ENCODE assay signal across 2 cellular contexts in the genomic region with DNA sequence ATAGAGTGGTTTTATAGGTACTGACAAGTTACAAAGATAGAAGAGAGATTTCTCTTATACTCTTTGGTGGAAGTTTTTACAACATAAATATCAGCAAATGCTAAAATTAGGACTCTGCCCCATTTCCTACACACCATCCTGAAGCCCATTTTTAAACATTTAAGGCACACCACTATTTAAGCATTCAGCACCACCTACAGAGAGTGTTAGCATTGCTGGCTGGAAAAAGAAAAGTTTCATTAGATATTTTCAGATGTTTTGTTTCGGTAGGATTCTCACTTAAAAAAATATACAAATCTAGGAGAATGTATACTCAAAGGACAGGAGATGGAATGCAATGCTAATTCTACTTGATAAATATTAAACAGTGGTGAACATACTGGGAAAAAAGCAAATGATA.
"Had no signal": no experiment of that assay in that cellular context is flagged by ENCODE, and none has a peak within 500 bp of the region (broad histone marks: within the 10 kb centered on the region; RNA-seq: fewer than 3 reads in every experiment).

No MANE protein-coding gene starts in this region.

- DNase-seq: H9 had no signal

- H3K4me3 ChIP-seq: GM23338 had no signal
